8 cellular contexts compared by ENCODE assay signal in genomic region chr9:111531716-111532115, GRCh38.
"Had no signal": no experiment of that assay in that cellular context is flagged by ENCODE, and none has a peak within 500 bp of the region (broad histone marks: within the 10 kb centered on the region; RNA-seq: fewer than 3 reads in every experiment).

No MANE protein-coding gene starts in this region.

- DNase-seq: GDM1, GF-D8 had no signal

- FAIRE-seq: G401.6, GM12878, GM12891, GM12892, GM18507, GM19239 had no signal

- H3K4me3 ChIP-seq: GM12878 had no signal

- ATAC-seq: GM12878 had no signal
